Comparison of ENCODE assay signal across 24 cellular contexts in genomic region chr2:241183221-241183620, GRCh38. TPM values are rescaled to one million over a fixed set of nuclear protein-coding genes. Genes with fewer than 3 reads are reported as not detected.
DNase-seq lines count a peak whose midpoint lies in the region; ATAC-seq and TF ChIP-seq lines count a peak whose summit lies in the region.
"Had no signal": no experiment of that assay in that cellular context is flagged by ENCODE, and none has a peak within 500 bp of the region (broad histone marks: within the 10 kb centered on the region; RNA-seq: fewer than 3 reads in every experiment).

No MANE protein-coding gene starts in this region.

- no peak overlapping the region for H3K4me2 ChIP-seq in osteoblast (ENCODE audit: insufficient read depth, low read length)
- H3K4me2 ChIP-seq: A549; BLaER1 treated with 17β-estradiol and CSF1 and Interleukin-3, amounts not matched to agents 10 nM and 100 nM had no signal

- intact Hi-C loops in Right ventricle myocardium superior (cut with DNase I), result no loop called here
- intact Hi-C loops in spleen (cut with DNase I; ENCODE audit: low total_unique reads), result no loop called here
- intact Hi-C loops in natural killer cell (cut with micrococcal nuclease), result no loop called here

- H2AFZ ChIP-seq in osteoblast (ENCODE audit: low read length), result no peak overlapping the region

- H3K36me3 Mint-ChIP-seq in natural killer cell, result peaks cover 7% of the 10 kb centered on the region

- H3K4me1 ChIP-seq in right atrium auricular region (no peaks in the 10 kb centered on the region), osteoblast (ENCODE audit: insufficient read depth, low read length) (no peaks in the 10 kb centered on the region), spleen (peaks cover 0 to 10% (median 3%) of the 10 kb centered on the region in 6 donors)
- H3K4me1 ChIP-seq: Caco-2 had no signal

- peak; percentile 8 for DNase-seq in Right ventricle myocardium superior
- no peak for DNase-seq in right atrium auricular region (ENCODE audit: low spot score)
- DNase-seq in osteoblast (ENCODE audit: insufficient read length, low spot score, missing footprints), result peak; percentile 15
- peak; percentile 42 for DNase-seq in spleen
- no peak for DNase-seq in natural killer cell
- DNase-seq in stimulated activated CD4-positive, alpha-beta T cell treated with anti-CD3 and anti-CD28 coated beads, Interleukin-15, amount 100 ng/mL, for 24 hours, result no peak
- DNase-seq: AML-193; Caco-2; Calu3; CD4-positive, alpha-beta T cell; CD8-positive, alpha-beta T cell; DMS 273 treated with DMSO at 0.1 percent for 48 hours; DMS153; DMS53; DMS79; DND-41; EL; GDM1 had no signal

- no peaks in the 10 kb centered on the region for H4K20me1 ChIP-seq in osteoblast (ENCODE audit: insufficient read depth, low read length)

- no peak overlapping the region for H3K4me3 Mint-ChIP-seq in natural killer cell
- H3K4me3 Mint-ChIP-seq: B cell; CD4-positive, alpha-beta T cell; CD8-positive, alpha-beta T cell had no signal

- no peak for TF ChIP-seq POLR2A in spleen (IDR thresholded peaks at IDR 0.05)

- H3K4me3 ChIP-seq in right atrium auricular region (no peak overlapping the region), osteoblast (ENCODE audit: insufficient read depth, low read length) (no peak overlapping the region), spleen (no peak overlapping the region)
- H3K4me3 ChIP-seq: A549; BLaER1 treated with 17β-estradiol and CSF1 and Interleukin-3, amounts not matched to agents 10 nM and 100 nM; GM12878 had no signal

- no peaks in the 10 kb centered on the region for H3K9me3 Mint-ChIP-seq in natural killer cell
- H3K9me3 Mint-ChIP-seq: CD4-positive, alpha-beta T cell; CD8-positive, alpha-beta T cell had no signal

- H3K36me3 ChIP-seq in right atrium auricular region (no peaks in the 10 kb centered on the region), osteoblast (ENCODE audit: insufficient read depth, low read length) (peaks cover 9% of the 10 kb centered on the region), spleen (peaks cover 0 to 65% (median 25%) of the 10 kb centered on the region in 6 donors)

- 90 to 96% (median 93%) methylated on average over 9 of the region's 9 CpGs for WGBS in spleen, 5 donors

- no peaks in the 10 kb centered on the region for H3K79me2 ChIP-seq in osteoblast (ENCODE audit: insufficient read depth, low read length)

- no peak for TF ChIP-seq CTCF in right atrium auricular region (IDR thresholded peaks at IDR 0.05)
- no peak for TF ChIP-seq CTCF in osteoblast (IDR thresholded peaks at IDR 0.05; ENCODE audit: extremely low read depth, low read depth, low read length)
- TF ChIP-seq CTCF in spleen (IDR thresholded peaks at IDR 0.05 in 8 of 11, conservative IDR thresholded peaks at IDR 0.05 in 3 of 11), result no peak
- no peak for TF ChIP-seq CTCF in natural killer cell (IDR thresholded peaks at IDR 0.05)

- H3K4me1 Mint-ChIP-seq in natural killer cell, result no peaks in the 10 kb centered on the region

- H3K9me3 ChIP-seq in right atrium auricular region (no peaks in the 10 kb centered on the region), osteoblast (ENCODE audit: low read depth, low read length) (no peaks in the 10 kb centered on the region), spleen (no peaks in the 10 kb centered on the region)
- H3K9me3 ChIP-seq: A549; BLaER1 treated with 17β-estradiol and CSF1 and Interleukin-3, amounts not matched to agents 10 nM and 100 nM; Caco-2 had no signal

- H3K27ac ChIP-seq in right atrium auricular region (no peak overlapping the region), osteoblast (ENCODE audit: low read depth, low read length) (no peak overlapping the region), spleen (no peak overlapping the region)
- H3K27ac ChIP-seq: 22Rv1; A549; BLaER1 treated with 17β-estradiol and CSF1 and Interleukin-3, amounts not matched to agents 10 nM and 100 nM; C4-2B had no signal

- H3K27me3 Mint-ChIP-seq in natural killer cell (ENCODE audit: low read depth in 2 of 2), result no peaks in the 10 kb centered on the region
- H3K27me3 Mint-ChIP-seq: B cell; CD4-positive, alpha-beta T cell had no signal

- no peak overlapping the region for H3K27ac Mint-ChIP-seq in natural killer cell
- H3K27ac Mint-ChIP-seq: B cell; CD4-positive, alpha-beta T cell; CD8-positive, alpha-beta T cell had no signal

- no peak for ATAC-seq in Right ventricle myocardium superior (ENCODE audit: poor library complexity)
- ATAC-seq in natural killer cell, result no peak
- ATAC-seq: A549; CD8-positive, alpha-beta T cell; GM12878 had no signal

- no peaks in the 10 kb centered on the region for H3K27me3 ChIP-seq in right atrium auricular region
- peaks cover under 1% of the 10 kb centered on the region for H3K27me3 ChIP-seq in osteoblast (ENCODE audit: insufficient read depth, low read length)
- H3K27me3 ChIP-seq in spleen (replicated peaks in 1 of 7), result peaks cover 0 to 12% (median 0%) of the 10 kb centered on the region in 7 donors
- H3K27me3 ChIP-seq: BLaER1 treated with 17β-estradiol and CSF1 and Interleukin-3, amounts not matched to agents 10 nM and 100 nM had no signal

RNA-seq across cellular contexts. Expression of gene ANO7, which starts 5.3 kb away (rescaled TPM):
- total RNA-seq in Right ventricle myocardium superior, result 0.35 TPM
- 1 to 10 TPM; 1.1 to 1.3 TPM for total RNA-seq in right atrium auricular region
- 1.2 and 1.8 TPM in 2 replicates for total RNA-seq in osteoblast
- 1 to 10 TPM; 1.5 to 3.5 (median 3.0) TPM for total RNA-seq in spleen
- polyA plus RNA-seq in spleen, result 1 to 10 TPM in 1 of 3 donors, under 1 TPM in 2; 0.46 to 1.3 (median 0.56) TPM
- total RNA-seq in natural killer cell, result 1 to 10 TPM in 2 of 3 donors, under 1 TPM in 1; 0.97 to 1.4 (median 1.1) TPM

RNA-seq across cellular contexts. Expression of gene PPP1R7, which starts 33.0 kb away (rescaled TPM):
- 66.0 TPM for total RNA-seq in Right ventricle myocardium superior
- total RNA-seq in right atrium auricular region, result 10 to 100 TPM; 57.5 to 61.4 TPM
- total RNA-seq in osteoblast, result 46.7 and 73.7 TPM in 2 replicates
- 10 to 100 TPM; 36.1 to 89.3 (median 49.8) TPM for total RNA-seq in spleen
- polyA plus RNA-seq in spleen, result 10 to 100 TPM; 37.3 to 56.5 (median 47.9) TPM
- 10 to 100 TPM; 57.8 to 66.3 (median 60.4) TPM for total RNA-seq in natural killer cell

RNA-seq across cellular contexts. Expression of gene PASK, which starts 33.9 kb away (rescaled TPM):
- total RNA-seq in Right ventricle myocardium superior (3.2 TPM), right atrium auricular region (1 to 10 TPM in 1 of 2 donors, under 1 TPM in 1; 0.98 to 1.1 TPM), osteoblast (5.0 and 5.8 TPM in 2 replicates), spleen (10 to 100 TPM; 10.4 to 35.6 (median 20.8) TPM), natural killer cell (10 to 100 TPM; 27.9 to 45.2 (median 36.2) TPM)
- polyA plus RNA-seq in spleen, result 10 to 100 TPM in 2 of 3 donors, 1 to 10 TPM in 1; 8.0 to 11.8 (median 10.6) TPM

Comparison
In these comparisons a context has a peak if more than half of its experiments do, and no peak if none do; other contexts are left out.
1. DNase-seq: peak in Right ventricle myocardium superior (single experiment), osteoblast (single experiment) and spleen (single experiment); none in right atrium auricular region (single experiment), natural killer cell (single experiment) and stimulated activated CD4-positive, alpha-beta T cell treated with anti-CD3 and anti-CD28 coated beads, Interleukin-15, amount 100 ng/mL, for 24 hours (single experiment).